In the genomic region with DNA sequence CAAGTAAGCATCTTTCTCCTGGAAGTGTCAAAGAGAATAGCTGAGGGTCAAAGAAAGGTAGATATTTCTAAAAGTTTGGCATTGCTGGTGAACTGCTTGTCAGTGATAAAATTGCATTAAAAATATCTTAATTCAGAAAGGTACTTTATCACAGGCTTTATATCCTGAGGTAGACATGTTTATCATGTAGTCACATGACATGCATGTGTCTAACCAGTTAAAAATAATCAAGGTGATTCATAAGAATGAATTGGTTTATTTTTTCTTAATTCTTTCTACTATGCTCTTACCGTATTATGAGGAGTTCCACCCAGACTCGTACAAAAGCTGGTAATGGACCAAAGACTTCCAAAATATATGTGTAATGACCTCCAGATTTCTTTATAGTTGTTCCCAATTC, we compare ENCODE assay signal across 12 cellular contexts. TPM values are rescaled to one million over a fixed set of nuclear protein-coding genes. Genes with fewer than 3 reads are reported as not detected.
DNase-seq lines count a peak whose midpoint lies in the region; ATAC-seq and TF ChIP-seq lines count a peak whose summit lies in the region.
"Had no signal": no experiment of that assay in that cellular context is flagged by ENCODE, and none has a peak within 500 bp of the region (broad histone marks: within the 10 kb centered on the region; RNA-seq: fewer than 3 reads in every experiment).

No MANE protein-coding gene starts in this region.

- H3K9me3 ChIP-seq in osteoblast (ENCODE audit: low read depth, low read length) (no peaks in the 10 kb centered on the region), sigmoid colon (no peaks in the 10 kb centered on the region)

- DNase-seq in osteoblast (ENCODE audit: insufficient read length, low spot score, missing footprints) (no peak), midbrain (lab: John Stamatoyannopoulos, UW) (no peak), SKM-1 treated with dmso at 0.1 percent for 144 hours (lab: John Stamatoyannopoulos, UW; ENCODE audit: unreplicated experiment) (no peak), sigmoid colon (no peak)
- DNase-seq: amygdala, islet precursor cell, NCI-H1417 treated with DMSO at 0.1 percent for 48 hours, NCI-H526 had no signal

- no peak overlapping the region for H2AFZ ChIP-seq in osteoblast (ENCODE audit: low read length)

- no peaks in the 10 kb centered on the region for H3K27me3 Mint-ChIP-seq in brain
- H3K27me3 Mint-ChIP-seq: CD4-positive, CD25-positive, alpha-beta regulatory T cell had no signal

- peaks cover 3% of the 10 kb centered on the region for H3K36me3 ChIP-seq in osteoblast (ENCODE audit: insufficient read depth, low read length)
- H3K36me3 ChIP-seq in sigmoid colon: no peaks in the 10 kb centered on the region

- no peak for TF ChIP-seq POLR2A in sigmoid colon (IDR thresholded peaks at IDR 0.05)

- peaks cover 0 to 6% (median 3%) of the 10 kb centered on the region in 5 experiments for H3K9me3 Mint-ChIP-seq in brain

- peaks cover 22% of the 10 kb centered on the region for H3K36me3 Mint-ChIP-seq in brain
- H3K36me3 Mint-ChIP-seq: CD4-positive, CD25-positive, alpha-beta regulatory T cell had no signal

- H3K4me1 ChIP-seq in osteoblast (ENCODE audit: insufficient read depth, low read length) (peaks cover 20% of the 10 kb centered on the region), sigmoid colon (no peaks in the 10 kb centered on the region)

- peaks cover 26% of the 10 kb centered on the region for H3K4me1 Mint-ChIP-seq in brain

- intact Hi-C loops in sigmoid colon (cut with DNase I): no loop called here

- H3K4me3 ChIP-seq in osteoblast (ENCODE audit: insufficient read depth, low read length): no peak overlapping the region
- no peak overlapping the region for H3K4me3 ChIP-seq in sigmoid colon

- H3K79me2 ChIP-seq in osteoblast (ENCODE audit: insufficient read depth, low read length): peaks cover 12% of the 10 kb centered on the region

- no peaks in the 10 kb centered on the region for H4K20me1 ChIP-seq in osteoblast (ENCODE audit: insufficient read depth, low read length)

- TF ChIP-seq EP300 in sigmoid colon (IDR thresholded peaks at IDR 0.05): no peak

- TF ChIP-seq CTCF in brain (conservative IDR thresholded peaks at IDR 0.05) (no peak), osteoblast (IDR thresholded peaks at IDR 0.05; ENCODE audit: extremely low read depth, low read depth, low read length) (no peak), sigmoid colon (IDR thresholded peaks at IDR 0.05) (no peak)

- peak overlapping the region; percentile 4 for H3K4me2 ChIP-seq in osteoblast (ENCODE audit: insufficient read depth, low read length)

- H3K27me3 ChIP-seq in osteoblast (ENCODE audit: insufficient read depth, low read length) (no peaks in the 10 kb centered on the region), sigmoid colon (no peaks in the 10 kb centered on the region)

- 84 to 88% methylated on average over 2 of the region's 2 CpGs for WGBS in sigmoid colon, 2 donors

- H3K27ac ChIP-seq in osteoblast (ENCODE audit: low read depth, low read length): peak overlapping the region; percentile 76
- H3K27ac ChIP-seq in sigmoid colon: no peak overlapping the region

- peak overlapping the region in 2 of 5 experiments; percentile 24 to 57 for H3K27ac Mint-ChIP-seq in brain
- H3K27ac Mint-ChIP-seq: CD4-positive, CD25-positive, alpha-beta regulatory T cell had no signal

- H3K4me3 Mint-ChIP-seq in brain: peak overlapping the region in 3 of 5 experiments; percentile 5 to 65 (median 57)
- H3K4me3 Mint-ChIP-seq: CD4-positive, CD25-positive, alpha-beta regulatory T cell had no signal

- ATAC-seq in GM18520 (IDR thresholded peaks at IDR 0.05; ENCODE audit: unreplicated experiment) (peak; percentile 7), HG03442 (IDR thresholded peaks at IDR 0.05; ENCODE audit: unreplicated experiment) (peak; percentile 3)

RNA-seq across cellular contexts. Expression of gene SLC7A11, which starts 6.1 kb away (rescaled TPM):
- polyA plus RNA-seq in brain (ENCODE audit: insufficient read depth, low read depth, low replicate concordance) (1.5 TPM), sigmoid colon (1 to 10 TPM in 1 of 3 donors, under 1 TPM in 2; 0.46 to 2.8 (median 0.60) TPM)
- total RNA-seq in osteoblast (46.3 and 55.7 TPM in 2 replicates), sigmoid colon (under 1 TPM; under 0.01 to 0.27 (median 0.08) TPM)

Comparison
In these comparisons a context has a peak if more than half of its experiments do, and no peak if none do; other contexts are left out.
1. RNA of gene SLC7A11, which starts 6.1 kb away (total RNA-seq): 46.3 to 55.7 TPM in osteoblast; under 0.01 to 0.27 TPM in sigmoid colon; every median in the first group is over 10 times any median in the second.